Comparison of ENCODE assay signal across 1 cellular context in genomic region chr12:26282339-26282945, GRCh38.
TF ChIP-seq lines count a peak whose summit lies in the region.

No MANE protein-coding gene starts in this region.

TF ChIP-seq in K562, 482 proteins besides CTCF, POLR2A, EP300 and RAD21 (continued from another document):
- no peak for TF ChIP-seq ZNF395 (CRISPR knock-in tag; IDR thresholded peaks at IDR 0.05)
- TF ChIP-seq HINFP (tag; conservative IDR thresholded peaks at IDR 0.05; ENCODE audit: low read depth) = no peak
- TF ChIP-seq CBX2 (IDR thresholded peaks at IDR 0.05; ENCODE audit: insufficient read depth, low read length, poor library complexity, severe bottlenecking) = no peak
- no peak for TF ChIP-seq PTTG1 (tag; IDR thresholded peaks at IDR 0.05; ENCODE audit: low read depth)
- TF ChIP-seq, protein P1, sequence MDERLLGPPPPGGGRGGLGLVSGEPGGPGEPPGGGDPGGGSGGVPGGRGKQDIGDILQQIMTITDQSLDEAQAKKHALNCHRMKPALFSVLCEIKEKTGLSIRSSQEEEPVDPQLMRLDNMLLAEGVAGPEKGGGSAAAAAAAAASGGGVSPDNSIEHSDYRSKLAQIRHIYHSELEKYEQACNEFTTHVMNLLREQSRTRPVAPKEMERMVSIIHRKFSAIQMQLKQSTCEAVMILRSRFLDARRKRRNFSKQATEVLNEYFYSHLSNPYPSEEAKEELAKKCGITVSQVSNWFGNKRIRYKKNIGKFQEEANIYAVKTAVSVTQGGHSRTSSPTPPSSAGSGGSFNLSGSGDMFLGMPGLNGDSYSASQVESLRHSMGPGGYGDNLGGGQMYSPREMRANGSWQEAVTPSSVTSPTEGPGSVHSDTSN (CRISPR knock-in tag; IDR thresholded peaks at IDR 0.05; ENCODE audit: low read depth) = no peak
- TF ChIP-seq, protein P1 (tag; conservative IDR thresholded peaks at IDR 0.05; ENCODE audit: low read depth) = no peak
